ENCODE assay signal across 8 cellular contexts in genomic region chr10:86756511-86757109, GRCh38. TPM values are rescaled to one million over a fixed set of nuclear protein-coding genes. Genes with fewer than 3 reads are reported as not detected.
DNase-seq lines count a peak whose midpoint lies in the region; ATAC-seq and TF ChIP-seq lines count a peak whose summit lies in the region.

Gene BMPR1A (plus strand): TSS chr10:86756619. CDS start chr10:86876019, 119,400 bp downstream.

- H3K9me3 ChIP-seq in BLaER1, result no peaks in the 10 kb centered on the region

- ATAC-seq in GM18909 (IDR thresholded peaks at IDR 0.05; ENCODE audit: poor library complexity, unreplicated experiment) (peak; percentile 32), HG03108 (IDR thresholded peaks at IDR 0.05; ENCODE audit: unreplicated experiment) (peak; percentile 29)

- H3K9me3 Mint-ChIP-seq in osteocyte (ENCODE audit: unreplicated experiment), result no peaks in the 10 kb centered on the region

- peaks cover 65% of the 10 kb centered on the region for H4K20me1 ChIP-seq in BLaER1

- no peak for TF ChIP-seq CTCF in VCaP (conservative IDR thresholded peaks at IDR 0.05)
- TF ChIP-seq CTCF in fibroblast of villous mesenchyme (IDR thresholded peaks at IDR 0.05; ENCODE audit: insufficient read depth, low read depth, low read length), result no peak
- no peak for TF ChIP-seq CTCF in osteocyte (IDR thresholded peaks at IDR 0.05)

- peak within 1 kb of the TSS; percentile 83 for H3K4me3 Mint-ChIP-seq in osteocyte (ENCODE audit: unreplicated experiment)

- peak within 1 kb of the TSS; percentile 71 for H3K4me3 ChIP-seq in BLaER1
- peak within 1 kb of the TSS; percentile 85 for H3K4me3 ChIP-seq in fibroblast of villous mesenchyme (ENCODE audit: low read depth, low read length)

- H3K4me2 ChIP-seq in BLaER1, result peak within 1 kb of the TSS; percentile 100

- H3K36me3 Mint-ChIP-seq in osteocyte (ENCODE audit: unreplicated experiment), result no peaks in the 10 kb centered on the region

- H3K9ac ChIP-seq in BLaER1, result peak within 1 kb of the TSS; percentile 62

- peak; percentile 90 for DNase-seq in fibroblast of villous mesenchyme (ENCODE audit: low read depth)
- DNase-seq in osteocyte (ENCODE audit: extremely low spot score, unreplicated experiment), result peak; percentile 98
- DNase-seq in HCEC 1CT, result no peak
- DNase-seq in NCI-H2107 treated with DMSO at 0.1 percent for 48 hours (lab: John Stamatoyannopoulos, UW; ENCODE audit: unreplicated experiment), result no peak

- peaks cover 88% of the 10 kb centered on the region for H3K27me3 ChIP-seq in BLaER1

- no peaks in the 10 kb centered on the region for H3K27me3 Mint-ChIP-seq in osteocyte (ENCODE audit: unreplicated experiment)

- no peaks in the 10 kb centered on the region for H3K36me3 ChIP-seq in BLaER1

- peaks cover 54% of the 10 kb centered on the region for H3K4me1 Mint-ChIP-seq in osteocyte (ENCODE audit: unreplicated experiment)

- H3K27ac ChIP-seq in BLaER1 (no peak within 1 kb of the TSS), VCaP (peak within 1 kb of the TSS; percentile 96)

- H3K27ac Mint-ChIP-seq in osteocyte (ENCODE audit: unreplicated experiment), result peak within 1 kb of the TSS; percentile 93

- H3K4me1 ChIP-seq in BLaER1, result peaks cover 25% of the 10 kb centered on the region

RNA-seq across cellular contexts. Expression of gene BMPR1A, which starts in this region (rescaled TPM):
- total RNA-seq in fibroblast of villous mesenchyme (54.4 and 70.8 TPM in 2 replicates), osteocyte (75.5 and 79.6 TPM in 2 replicates)

Comparison
In these comparisons a context has a peak if more than half of its experiments do, and no peak if none do; other contexts are left out.
1. DNase-seq: peak in fibroblast of villous mesenchyme (single experiment) and osteocyte (single experiment); none in HCEC 1CT (single experiment) and NCI-H2107 treated with DMSO at 0.1 percent for 48 hours (single experiment).